Comparison of ENCODE assay signal across 19 cellular contexts in the genomic region with DNA sequence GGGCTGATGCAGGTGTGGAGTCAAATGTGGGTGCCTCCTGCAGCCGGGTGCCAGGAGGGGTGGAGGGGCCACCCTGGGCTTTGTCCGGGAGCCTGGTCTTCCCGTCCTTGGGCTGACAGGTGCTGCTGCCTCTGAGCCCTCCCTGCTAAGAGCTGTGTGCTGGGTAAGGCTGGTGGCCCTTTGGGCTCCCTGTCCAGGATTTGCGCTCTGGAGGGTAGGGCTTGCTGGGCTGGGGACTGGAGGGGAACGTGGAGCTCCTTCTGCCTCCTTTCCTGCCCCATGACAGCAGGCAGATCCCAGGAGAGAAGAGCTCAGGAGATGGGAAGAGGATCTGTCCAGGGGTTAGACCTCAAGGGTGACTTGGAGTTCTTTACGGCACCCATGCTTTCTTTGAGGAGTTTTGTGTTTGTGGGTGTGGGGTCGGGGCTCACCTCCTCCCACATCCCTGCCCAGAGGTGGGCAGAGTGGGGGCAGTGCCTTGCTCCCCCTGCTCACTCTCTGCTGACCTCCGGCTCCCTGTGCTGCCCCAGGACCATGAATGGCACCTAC. TPM values are rescaled to one million over a fixed set of nuclear protein-coding genes. Genes with fewer than 3 reads are reported as not detected.
DNase-seq lines count a peak whose midpoint lies in the region; ATAC-seq and TF ChIP-seq lines count a peak whose summit lies in the region.
"Had no signal": no experiment of that assay in that cellular context is flagged by ENCODE, and none has a peak within 500 bp of the region (broad histone marks: within the 10 kb centered on the region; RNA-seq: fewer than 3 reads in every experiment).

No MANE protein-coding gene starts in this region.

- WGBS in neuronal stem cell (ENCODE audit: extremely low coverage in 2 of 2, insufficient read length in 2 of 2, insufficient replicate concordance in 1 of 2), 2 donors: no CpG with 5 or more reads among the region's 8 CpGs

- no peak overlapping the region for H2BK12ac ChIP-seq in neuronal stem cell (ENCODE audit: low read length)

- H3K36me3 ChIP-seq in neuronal stem cell (replicated peaks in 1 of 2; ENCODE audit: control insufficient read depth in 2 of 2, insufficient read depth in 2 of 2, low read length in 2 of 2): no peaks in the 10 kb centered on the region
- H3K36me3 ChIP-seq in upper lobe of right lung: no peaks in the 10 kb centered on the region
- H3K36me3 ChIP-seq: MG63 had no signal

- no peak for TF ChIP-seq CTCF in coronary artery (IDR thresholded peaks at IDR 0.05)
- no peak for TF ChIP-seq CTCF in upper lobe of right lung (IDR thresholded peaks at IDR 0.05)

- no peak overlapping the region for H3K9ac ChIP-seq in neuronal stem cell (ENCODE audit: low read depth, low read length, poor library complexity)

- H3K18ac ChIP-seq in neuronal stem cell (ENCODE audit: low read length): no peak overlapping the region

- peak overlapping the region; percentile 11 for H2BK5ac ChIP-seq in neuronal stem cell (ENCODE audit: low read length)

- peak; percentile 23 for DNase-seq in activated T-cell treated with anti-CD3 and anti-CD28 coated beads, Interleukin-2, amount 50 U/mL, for 24 hours
- DNase-seq in activated T-cell treated with anti-CD3 and anti-CD28 coated beads, Interleukin-2, amount 50 U/mL, for 48 hours: no peak
- peak; percentile 68 for DNase-seq in coronary artery (ENCODE audit: low spot score)
- DNase-seq in neuronal stem cell (ENCODE audit: low spot score): no peak
- DNase-seq in upper lobe of right lung: peak; percentile 49
- DNase-seq in DMS153 (lab: John Stamatoyannopoulos, UW): no peak
- DNase-seq: GF-D8, IMR-90, Karpas-422, MG63, NCI-H1092, NCI-H2081 treated with DMSO at 0.1 percent for 48 hours, NCI-H524 had no signal

- no peak overlapping the region for H3K27ac Mint-ChIP-seq in activated T-cell treated with anti-CD3 and anti-CD28 coated beads, Interleukin-2, amount 50 U/mL, for 24 hours

- peaks cover 8% of the 10 kb centered on the region for H3K36me3 Mint-ChIP-seq in activated T-cell treated with anti-CD3 and anti-CD28 coated beads, Interleukin-2, amount 50 U/mL, for 24 hours (ENCODE audit: low read depth)

- H3K23ac ChIP-seq in neuronal stem cell (ENCODE audit: low read depth, low read length, poor library complexity): peak overlapping the region; percentile 89

- H2BK15ac ChIP-seq in neuronal stem cell (ENCODE audit: low read length): no peak overlapping the region

- H4K91ac ChIP-seq in neuronal stem cell (ENCODE audit: low read depth, low read length, poor library complexity): no peak overlapping the region

- no peak overlapping the region for H3K4me2 ChIP-seq in neuronal stem cell (ENCODE audit: insufficient read depth, low read length, poor library complexity, severe bottlenecking)

- no peak overlapping the region for H2AFZ ChIP-seq in neuronal stem cell (ENCODE audit: low read length)

- peaks cover 29% of the 10 kb centered on the region for H3K4me1 Mint-ChIP-seq in activated T-cell treated with anti-CD3 and anti-CD28 coated beads, Interleukin-2, amount 50 U/mL, for 24 hours (ENCODE audit: low read depth)

- peak overlapping the region; percentile 63 for H3K14ac ChIP-seq in neuronal stem cell (ENCODE audit: low read length)

- H3K27me3 Mint-ChIP-seq in activated T-cell treated with anti-CD3 and anti-CD28 coated beads, Interleukin-2, amount 50 U/mL, for 24 hours: no peaks in the 10 kb centered on the region

- H4K8ac ChIP-seq in neuronal stem cell (ENCODE audit: low read depth, low read length): no peak overlapping the region

- peak overlapping the region; percentile 40 for H2AK5ac ChIP-seq in neuronal stem cell (ENCODE audit: low read depth, low read length)

- H3K27me3 ChIP-seq in neuronal stem cell (ENCODE audit: control insufficient read depth in 3 of 3, insufficient read depth in 3 of 3, low read depth in 1 of 3, low read length in 3 of 3): no peaks in the 10 kb centered on the region
- no peaks in the 10 kb centered on the region for H3K27me3 ChIP-seq in upper lobe of right lung
- H3K27me3 ChIP-seq: BLaER1 treated with 17β-estradiol and CSF1 and Interleukin-3, amounts not matched to agents 10 nM and 100 nM; MG63 had no signal

- peaks cover 10% of the 10 kb centered on the region for H3K9me3 Mint-ChIP-seq in activated T-cell treated with anti-CD3 and anti-CD28 coated beads, Interleukin-2, amount 50 U/mL, for 24 hours

- peaks cover 3% of the 10 kb centered on the region for H3K79me1 ChIP-seq in neuronal stem cell (ENCODE audit: low read depth, low read length)

- no peak overlapping the region for H3K4ac ChIP-seq in neuronal stem cell (ENCODE audit: low read length)

- H3K27ac ChIP-seq in coronary artery: no peak overlapping the region
- no peak overlapping the region for H3K27ac ChIP-seq in neuronal stem cell (replicated peaks; ENCODE audit: low read length)
- no peak overlapping the region for H3K27ac ChIP-seq in upper lobe of right lung

- intact Hi-C loops in upper lobe of right lung (cut with DNase I): no loop called here

- no peak overlapping the region for H3K4me3 Mint-ChIP-seq in activated T-cell treated with anti-CD3 and anti-CD28 coated beads, Interleukin-2, amount 50 U/mL, for 24 hours

- H3K4me1 ChIP-seq in neuronal stem cell (ENCODE audit: control insufficient read depth in 2 of 2, insufficient read depth in 1 of 2, low read depth in 1 of 2, low read length in 2 of 2) (peaks cover 10 to 13% of the 10 kb centered on the region in 2 donors), upper lobe of right lung (no peaks in the 10 kb centered on the region)

- no peak overlapping the region for H2BK120ac ChIP-seq in neuronal stem cell (ENCODE audit: low read depth, low read length)

- ATAC-seq in upper lobe of right lung (no peak), HG02870 (IDR thresholded peaks at IDR 0.05; ENCODE audit: unreplicated experiment) (no peak), HG03280 (IDR thresholded peaks at IDR 0.05; ENCODE audit: unreplicated experiment) (no peak)
- ATAC-seq: Panc1 had no signal

- H3K9me3 ChIP-seq in neuronal stem cell (replicated peaks in 1 of 2; ENCODE audit: control insufficient read depth in 2 of 2, insufficient read depth in 1 of 2, low read depth in 1 of 2, low read length in 2 of 2) (peaks cover 0 to 12% of the 10 kb centered on the region in 2 donors), upper lobe of right lung (no peaks in the 10 kb centered on the region)
- H3K9me3 ChIP-seq: MG63 had no signal

- H3K4me3 ChIP-seq in coronary artery (no peak overlapping the region), neuronal stem cell (ENCODE audit: low read length in 2 of 2) (no peak overlapping the region), upper lobe of right lung (no peak overlapping the region)
- H3K4me3 ChIP-seq: BLaER1 treated with 17β-estradiol and CSF1 and Interleukin-3, amounts not matched to agents 10 nM and 100 nM; MG63 had no signal

RNA-seq across cellular contexts. Expression of a gene that starts 4.2 kb away (rescaled TPM):
- 0.92 TPM for polyA plus RNA-seq in neuronal stem cell (2013, experiment 1 of 2)
- 0.96 TPM for polyA plus RNA-seq in neuronal stem cell (2013, experiment 2 of 2)
- 3.4 TPM for total RNA-seq in upper lobe of right lung
- total RNA-seq: IMR-90 had no signal

RNA-seq across cellular contexts. Expression of a gene that starts 43.0 kb away (rescaled TPM):
- polyA plus RNA-seq in neuronal stem cell (2013, experiment 1 of 2): 24.5 TPM
- polyA plus RNA-seq in neuronal stem cell (2013, experiment 2 of 2): 23.9 TPM
- total RNA-seq in upper lobe of right lung: 31.8 TPM

RNA-seq across cellular contexts. Expression of a gene that starts 53.2 kb away (rescaled TPM):
- polyA plus RNA-seq in neuronal stem cell (2013, experiment 1 of 2): not detected
- polyA plus RNA-seq in neuronal stem cell (2013, experiment 2 of 2): not detected
- not detected for total RNA-seq in upper lobe of right lung
- total RNA-seq: Daoy, HT-29, IMR-90 had no signal
- polyA plus RNA-seq: IMR-90 had no signal

Comparison
In these comparisons a context has a peak if more than half of its experiments do, and no peak if none do; other contexts are left out.
1. DNase-seq: peak in activated T-cell treated with anti-CD3 and anti-CD28 coated beads, Interleukin-2, amount 50 U/mL, for 24 hours (single experiment), coronary artery (single experiment) and upper lobe of right lung (single experiment); none in activated T-cell treated with anti-CD3 and anti-CD28 coated beads, Interleukin-2, amount 50 U/mL, for 48 hours (0 of 2), neuronal stem cell (single experiment) and DMS153 (single experiment).